Comparison of ENCODE assay signal across 6 cellular contexts in the genomic region with DNA sequence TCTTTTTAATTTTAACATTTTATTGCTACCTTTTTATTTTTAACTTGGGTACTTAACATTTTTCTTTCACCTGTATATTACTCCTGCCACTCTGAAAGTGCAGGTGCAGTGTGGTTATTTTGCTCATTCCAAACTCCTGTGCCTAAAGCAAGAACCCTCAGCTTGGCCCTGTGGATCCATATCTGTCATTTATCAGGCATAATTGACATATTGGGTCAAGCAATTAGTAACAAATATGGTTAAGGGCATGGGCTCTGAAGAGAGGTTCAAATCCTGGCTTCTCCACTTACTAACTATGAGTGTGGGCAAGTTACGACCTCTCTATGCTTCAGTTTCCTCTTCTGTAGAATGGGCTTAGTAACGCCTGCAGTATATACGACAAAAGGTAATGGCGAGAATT.
"Had no signal": no experiment of that assay in that cellular context is flagged by ENCODE, and none has a peak within 500 bp of the region (broad histone marks: within the 10 kb centered on the region; RNA-seq: fewer than 3 reads in every experiment).

No MANE protein-coding gene starts in this region.

- H3K4me3 ChIP-seq: K562 had no signal

- H3K36me3 Mint-ChIP-seq: IgD-negative memory B cell had no signal

- H3K27ac Mint-ChIP-seq: IgD-negative memory B cell had no signal

- H3K27ac ChIP-seq: HL-60 had no signal

- H3K9me3 Mint-ChIP-seq: IgD-negative memory B cell had no signal

- DNase-seq: IMR-90, KBM-7, KG1 had no signal

- H3K4me3 Mint-ChIP-seq: IgD-negative memory B cell had no signal
